In the genomic region with DNA sequence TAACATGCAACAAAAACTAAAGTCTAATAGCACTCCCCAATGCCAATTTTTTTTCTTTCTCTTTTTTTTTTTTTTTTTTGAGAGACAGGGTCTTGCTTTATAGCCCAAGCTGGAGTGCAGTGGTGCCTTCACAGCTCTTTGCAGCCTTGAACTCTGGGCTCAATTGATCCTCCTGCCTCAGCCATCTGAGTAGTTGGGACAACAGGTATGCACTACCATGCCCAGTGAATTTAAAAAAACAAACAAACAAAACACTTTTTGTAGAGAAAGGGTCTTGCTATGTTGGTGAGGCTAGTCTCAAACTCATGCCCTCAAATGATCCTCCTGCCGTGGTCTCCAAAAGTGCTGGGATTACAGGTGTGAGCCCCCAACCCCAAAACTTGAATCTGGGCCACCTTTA, we compare ENCODE assay signal across 28 cellular contexts.
"Had no signal": no experiment of that assay in that cellular context is flagged by ENCODE, and none has a peak within 500 bp of the region (broad histone marks: within the 10 kb centered on the region; RNA-seq: fewer than 3 reads in every experiment).

No MANE protein-coding gene starts in this region.

- DNase-seq: colonic mucosa; cortex of kidney; dermis blood vessel endothelial cell; dorsolateral prefrontal cortex; effector CD4-positive, alpha-beta T cell; effector CD8-positive, alpha-beta T cell; effector memory CD4-positive, alpha-beta T cell; effector memory CD8-positive, alpha-beta T cell; endodermal cell; erythroblast; esophagus squamous epithelium; foreskin fibroblast; foreskin keratinocyte; foreskin melanocyte; gastrocnemius medialis; glutamatergic neuron; head of caudate nucleus; heart left ventricle; heart right ventricle had no signal

- H3K4me1 ChIP-seq: colonic mucosa, esophagus muscularis mucosa, esophagus squamous epithelium, gastrocnemius medialis, gastroesophageal sphincter, heart left ventricle, heart right ventricle had no signal

- H3K36me3 ChIP-seq: colonic mucosa, esophagus muscularis mucosa, esophagus squamous epithelium, gastrocnemius medialis, gastroesophageal sphincter, heart left ventricle, heart right ventricle had no signal

- H3K27ac ChIP-seq: colonic mucosa, coronary artery, dorsolateral prefrontal cortex, epithelial cell of prostate, esophagus muscularis mucosa, esophagus squamous epithelium, foreskin keratinocyte, gastrocnemius medialis, gastroesophageal sphincter, heart left ventricle, heart right ventricle had no signal

- H3K4me3 ChIP-seq: colonic mucosa, coronary artery, dorsolateral prefrontal cortex, esophagus muscularis mucosa, esophagus squamous epithelium, gastrocnemius medialis, gastroesophageal sphincter, heart left ventricle, heart right ventricle had no signal

- H3K27me3 ChIP-seq: colonic mucosa, dorsolateral prefrontal cortex, esophagus muscularis mucosa, esophagus squamous epithelium, foreskin keratinocyte, gastrocnemius medialis, gastroesophageal sphincter, heart left ventricle, heart right ventricle had no signal

- ATAC-seq: effector memory CD8-positive, alpha-beta T cell; esophagus mucosa; foreskin keratinocyte; gastrocnemius medialis; gastroesophageal sphincter; heart left ventricle; heart right ventricle had no signal

- FAIRE-seq: colon, endometrium, endothelial cell of umbilical vein, frontal cortex had no signal

- H3K9me3 ChIP-seq: colonic mucosa, esophagus muscularis mucosa, esophagus squamous epithelium, gastrocnemius medialis, gastroesophageal sphincter, heart left ventricle, heart right ventricle had no signal
